ENCODE assay signal across 8 cellular contexts in the genomic region with DNA sequence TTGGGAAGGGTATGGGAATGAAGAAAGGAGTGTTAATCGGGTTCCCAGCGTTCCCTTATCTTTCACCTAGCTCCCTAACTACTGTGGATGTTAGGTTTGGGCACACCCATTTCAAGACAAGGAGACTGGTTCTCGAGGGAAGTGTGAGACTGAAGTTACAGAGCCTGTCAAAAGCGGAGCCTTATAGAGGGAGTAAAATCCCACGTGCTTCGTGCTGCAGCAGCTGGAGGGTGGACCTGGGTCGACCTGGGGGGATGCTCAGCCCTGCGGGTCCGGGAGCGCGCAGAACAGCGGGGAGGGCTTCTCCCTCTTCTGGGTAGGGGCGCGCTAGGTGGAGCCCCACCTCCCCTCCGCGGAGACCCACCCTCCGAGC. TPM values are rescaled to one million over a fixed set of nuclear protein-coding genes. Genes with fewer than 3 reads are reported as not detected.
DNase-seq lines count a peak whose midpoint lies in the region; ATAC-seq, FAIRE-seq and TF ChIP-seq lines count a peak whose summit lies in the region.

No MANE protein-coding gene starts in this region.

- no peak for TF ChIP-seq POLR2A in GM12892 (IDR thresholded peaks at IDR 0.05; ENCODE audit: low read depth, low read length)

- H3K4me3 ChIP-seq in BJ (ENCODE audit: low read depth, low read length) (peak overlapping the region; percentile 88), SU-DHL-6 (ENCODE audit: insufficient read depth, low read length, poor library complexity, severe bottlenecking) (peak overlapping the region; percentile 62), fibroblast of villous mesenchyme (ENCODE audit: low read depth, low read length) (peak overlapping the region; percentile 95), rectal smooth muscle tissue (ENCODE audit: low read length) (peak overlapping the region; percentile 34)

- peaks cover 24% of the 10 kb centered on the region for H3K79me2 ChIP-seq in SU-DHL-6 (ENCODE audit: insufficient read depth, low read length)

- no peaks in the 10 kb centered on the region for H3K4me1 ChIP-seq in rectal smooth muscle tissue (ENCODE audit: control insufficient read depth, insufficient read depth, low read length)

- H3F3A ChIP-seq in SU-DHL-6 (ENCODE audit: insufficient read depth) = 0 out of 2 replicates have a peak, but pooled peaks cover 6% of the 10 kb centered on the region

- ATAC-seq in GM19328 (IDR thresholded peaks at IDR 0.05; ENCODE audit: unreplicated experiment) (peak; percentile 34), HG03457 (IDR thresholded peaks at IDR 0.05; ENCODE audit: unreplicated experiment) (peak; percentile 18)

- no peaks in the 10 kb centered on the region for H3K9me3 ChIP-seq in SU-DHL-6 (ENCODE audit: insufficient read depth, low read length)

- H3K27ac ChIP-seq in SU-DHL-6 (ENCODE audit: low read depth, low read length) (no peak overlapping the region), rectal smooth muscle tissue (ENCODE audit: low read depth, low read length) (no peak overlapping the region)

- no peak for FAIRE-seq in GM12892 (lab: Jason Lieb, UNC)

- H4K20me1 ChIP-seq in SU-DHL-6 (ENCODE audit: low read depth, low read length) = no peaks in the 10 kb centered on the region

- H2AFZ ChIP-seq in SU-DHL-6 (ENCODE audit: low read depth, low read length, severe bottlenecking) = peak overlapping the region; percentile 99

- peak overlapping the region; percentile 79 for H3K4me2 ChIP-seq in SU-DHL-6 (ENCODE audit: low read depth, low read length, poor library complexity, severe bottlenecking)

- CTCF ChIA-PET in BJ (lab: Yijun Ruan, JAX) = interaction anchor here (1.2 to 1.6 kb wide), 2 partner anchors 10 to 13 kb away, joined by 3 to 5 read pairs; no protein-coding TSS in a partner anchor

- POLR2A ChIA-PET in BJ (lab: Charles Lee) = no interaction called here

- no peaks in the 10 kb centered on the region for H3K9me2 ChIP-seq in SU-DHL-6 (replicated peaks; ENCODE audit: insufficient read depth, low read length)

- DNase-seq in BJ (ENCODE audit: low read depth) (no peak), fibroblast of villous mesenchyme (ENCODE audit: low read depth) (peak; percentile 19), GM12892 (ENCODE audit: insufficient read length) (no peak), GM10266 (ENCODE audit: extremely low spot score) (no peak)

- TF ChIP-seq CTCF in BJ (IDR thresholded peaks at IDR 0.05; ENCODE audit: insufficient read depth, low read depth, low read length) (no peak), SU-DHL-6 (IDR thresholded peaks at IDR 0.05; ENCODE audit: insufficient read depth, low read length, poor library complexity, severe bottlenecking) (no peak), fibroblast of villous mesenchyme (IDR thresholded peaks at IDR 0.05; ENCODE audit: insufficient read depth, low read depth, low read length) (no peak), GM10266 (IDR thresholded peaks at IDR 0.05; ENCODE audit: control insufficient read depth, insufficient read depth, low read depth, missing control alignments) (no peak)

- H3K9ac ChIP-seq in SU-DHL-6 (ENCODE audit: low read length) (peak overlapping the region; percentile 89), rectal smooth muscle tissue (ENCODE audit: low read length) (no peak overlapping the region)

- H3K27me3 ChIP-seq in BJ (ENCODE audit: control insufficient read depth, insufficient read depth, low read length) (peaks cover 4% of the 10 kb centered on the region; the same call in 1 of the 2 replicates), SU-DHL-6 (ENCODE audit: low read length) (0 out of 2 replicates have a peak, but pooled peaks cover 2% of the 10 kb centered on the region), rectal smooth muscle tissue (ENCODE audit: control insufficient read depth, insufficient read depth, low read length) (no peaks in the 10 kb centered on the region)

- peaks cover 19% of the 10 kb centered on the region for H3K36me3 ChIP-seq in BJ (ENCODE audit: control insufficient read depth, insufficient read depth, low read length)
- 0 out of 2 replicates have a peak, but pooled peaks cover 5% of the 10 kb centered on the region for H3K36me3 ChIP-seq in SU-DHL-6 (ENCODE audit: low read length)
- peaks cover 5% of the 10 kb centered on the region for H3K36me3 ChIP-seq in rectal smooth muscle tissue (ENCODE audit: control insufficient read depth, insufficient read depth, low read length)

RNA-seq across cellular contexts. Expression of a gene that starts 0.3 kb away (rescaled TPM):
- polyA plus RNA-seq in BJ (2011; rRNA removed) = 329 and 366 TPM in 2 replicates
- 82.6 and 129 TPM in 2 replicates for polyA minus RNA-seq in BJ (2011; rRNA and poly(A)+ RNA removed)
- 98.2 and 104 TPM in 2 replicates for total RNA-seq in fibroblast of villous mesenchyme
- polyA plus RNA-seq in GM12892 (2012; ENCODE audit: missing spikeins) = 39.4 TPM

RNA-seq across cellular contexts. Expression of a gene that starts 28.1 kb away (rescaled TPM):
- polyA plus RNA-seq in BJ (2011; rRNA removed) = not detected in 2 replicates
- polyA minus RNA-seq in BJ (2011; rRNA and poly(A)+ RNA removed) = not detected in 2 replicates
- total RNA-seq in fibroblast of villous mesenchyme = under 0.01 TPM in 1 of 2 replicates, not detected in the other
- not detected for polyA plus RNA-seq in GM12892 (2012; ENCODE audit: missing spikeins)

Comparison
In these comparisons a context has a peak if more than half of its experiments do, and no peak if none do; other contexts are left out.
1. H3K4me3 ChIP-seq: peak in every context shown above with its lines; median percentile 95 in fibroblast of villous mesenchyme; 88 in BJ; 62 in SU-DHL-6; 34 in rectal smooth muscle tissue.